In the genomic region with DNA sequence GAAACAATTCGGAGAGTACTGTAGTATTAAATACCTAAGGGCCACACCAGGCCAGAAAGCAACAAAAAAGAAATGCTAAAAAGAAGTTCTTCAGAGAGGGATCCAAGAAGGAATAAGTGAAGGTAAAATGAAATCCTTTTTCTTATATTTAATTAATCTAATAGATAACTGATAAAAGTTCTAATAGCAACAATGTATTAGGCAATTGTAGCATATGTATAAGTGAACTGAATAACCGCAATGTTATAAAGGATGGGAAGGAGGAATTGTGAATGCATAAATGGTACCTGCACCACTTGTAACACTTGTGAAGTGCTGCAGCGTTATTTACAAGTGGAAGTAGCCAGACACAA, we compare ENCODE assay signal across 10 cellular contexts. TPM values are rescaled to one million over a fixed set of nuclear protein-coding genes. Genes with fewer than 3 reads are reported as not detected.
A peak's percentile ranks its signal among the peaks of the same experiment; 100 is the strongest.
DNase-seq lines count a peak whose midpoint lies in the region; TF ChIP-seq lines count a peak whose summit lies in the region.
"Had no signal": no experiment of that assay in that cellular context is flagged by ENCODE, and none has a peak within 500 bp of the region (broad histone marks: within the 10 kb centered on the region; RNA-seq: fewer than 3 reads in every experiment).

No MANE protein-coding gene starts in this region.

- no peaks in the 10 kb centered on the region for H3K9me2 ChIP-seq in OCI-LY1 (ENCODE audit: low read depth, low read length)

- peak overlapping the region; percentile 82 for H3K4me3 Mint-ChIP-seq in activated T-cell treated with anti-CD3 and anti-CD28 coated beads, Interleukin-2, amount 50 U/mL, for 24 hours

- H3F3A ChIP-seq in OCI-LY1 (ENCODE audit: insufficient read depth, low read length) (no peaks in the 10 kb centered on the region; the same call in 1 of the 2 replicates), smooth muscle cell (ENCODE audit: low read depth) (no peaks in the 10 kb centered on the region)

- no peaks in the 10 kb centered on the region for H4K20me1 ChIP-seq in OCI-LY1 (ENCODE audit: insufficient read depth, low read length)
- H4K20me1 ChIP-seq in smooth muscle cell (ENCODE audit: low read depth): no peaks in the 10 kb centered on the region

- H3K36me3 ChIP-seq in OCI-LY1 (ENCODE audit: insufficient read depth, low read length) (no peaks in the 10 kb centered on the region), smooth muscle cell (ENCODE audit: low read depth) (no peaks in the 10 kb centered on the region)
- no peaks in the 10 kb centered on the region for H3K36me3 ChIP-seq in effector memory CD4-positive, alpha-beta T cell (ENCODE audit: control insufficient read depth, insufficient read depth, low read length)
- H3K36me3 ChIP-seq: BE2C, MG63 had no signal

- DNase-seq in activated T-cell treated with anti-CD3 and anti-CD28 coated beads, Interleukin-2, amount 50 U/mL, for 24 hours: no peak
- no peak for DNase-seq in activated T-cell treated with anti-CD3 and anti-CD28 coated beads, Interleukin-2, amount 50 U/mL, for 48 hours
- DNase-seq in effector memory CD4-positive, alpha-beta T cell: no peak
- DNase-seq in smooth muscle cell (lab: John Stamatoyannopoulos, UW; ENCODE audit: unreplicated experiment): no peak
- no peak for DNase-seq in NCI-H187 treated with DMSO at 0.1 percent for 48 hours (lab: John Stamatoyannopoulos, UW)
- DNase-seq in NCI-H526 treated with DMSO at 0.1 percent for 48 hours (lab: John Stamatoyannopoulos, UW): no peak
- no peak for DNase-seq in nucleus accumbens (lab: John Stamatoyannopoulos, UW)

- no peaks in the 10 kb centered on the region for H3K79me2 ChIP-seq in OCI-LY1 (ENCODE audit: insufficient read depth, low read length)
- no peaks in the 10 kb centered on the region for H3K79me2 ChIP-seq in smooth muscle cell (ENCODE audit: low read depth)

- H3K4me1 Mint-ChIP-seq in activated T-cell treated with anti-CD3 and anti-CD28 coated beads, Interleukin-2, amount 50 U/mL, for 24 hours (ENCODE audit: low read depth): peaks cover 51% of the 10 kb centered on the region

- H3K4me1 ChIP-seq in OCI-LY1 (ENCODE audit: insufficient read depth, low read length, severe bottlenecking): peaks cover 35% of the 10 kb centered on the region
- peaks cover 20% of the 10 kb centered on the region for H3K4me1 ChIP-seq in effector memory CD4-positive, alpha-beta T cell (ENCODE audit: control insufficient read depth, insufficient read depth, low read length, poor library complexity, severe bottlenecking)
- no peaks in the 10 kb centered on the region for H3K4me1 ChIP-seq in smooth muscle cell (ENCODE audit: low read depth)
- H3K4me1 ChIP-seq: BE2C had no signal

- peak overlapping the region; percentile 87 for H3K27ac Mint-ChIP-seq in activated T-cell treated with anti-CD3 and anti-CD28 coated beads, Interleukin-2, amount 50 U/mL, for 24 hours

- peak overlapping the region; percentile 92 for H3K27ac ChIP-seq in OCI-LY1 (ENCODE audit: low read depth, low read length, poor library complexity, severe bottlenecking)
- no peak overlapping the region for H3K27ac ChIP-seq in effector memory CD4-positive, alpha-beta T cell (ENCODE audit: insufficient read depth, low read length, poor library complexity, severe bottlenecking)
- H3K27ac ChIP-seq in smooth muscle cell (ENCODE audit: low read depth): no peak overlapping the region

- no peak overlapping the region; the same call in 1 of the 2 replicates for H2AFZ ChIP-seq in OCI-LY1 (ENCODE audit: low read length)
- H2AFZ ChIP-seq in smooth muscle cell (ENCODE audit: low read depth): no peak overlapping the region

- peaks cover 1% of the 10 kb centered on the region for H3K36me3 Mint-ChIP-seq in activated T-cell treated with anti-CD3 and anti-CD28 coated beads, Interleukin-2, amount 50 U/mL, for 24 hours (ENCODE audit: low read depth)

- H3K9ac ChIP-seq in OCI-LY1 (ENCODE audit: low read length) (peak overlapping the region; percentile 40; the same call in 1 of the 2 replicates), smooth muscle cell (ENCODE audit: low read depth) (no peak overlapping the region)

- peak overlapping the region; percentile 85 for H3K4me2 ChIP-seq in OCI-LY1 (ENCODE audit: low read length)
- peak overlapping the region; percentile 85 for H3K4me2 ChIP-seq in smooth muscle cell

- TF ChIP-seq CTCF in OCI-LY1 (IDR thresholded peaks at IDR 0.05; ENCODE audit: low read length) (no peak), smooth muscle cell (IDR thresholded peaks at IDR 0.05; ENCODE audit: borderline replicate concordance, insufficient read depth, poor library complexity, severe bottlenecking) (no peak)

- 45% methylated on average over 3 of the region's 3 CpGs for WGBS in smooth muscle cell (ENCODE audit: low lambda C conversion rate)

- peak overlapping the region; percentile 72 for H3K4me3 ChIP-seq in OCI-LY1 (ENCODE audit: low read depth, low read length, poor library complexity, severe bottlenecking)
- peak overlapping the region; percentile 67 for H3K4me3 ChIP-seq in effector memory CD4-positive, alpha-beta T cell (ENCODE audit: insufficient read depth, low read depth, low read length, poor library complexity, severe bottlenecking)
- H3K4me3 ChIP-seq in smooth muscle cell: no peak overlapping the region
- H3K4me3 ChIP-seq: MG63 had no signal

- no peaks in the 10 kb centered on the region for H3K9me3 Mint-ChIP-seq in activated T-cell treated with anti-CD3 and anti-CD28 coated beads, Interleukin-2, amount 50 U/mL, for 24 hours

- H3K27me3 ChIP-seq in OCI-LY1 (ENCODE audit: insufficient read depth, low read length) (no peaks in the 10 kb centered on the region), smooth muscle cell (ENCODE audit: low read depth) (no peaks in the 10 kb centered on the region)
- H3K27me3 ChIP-seq in effector memory CD4-positive, alpha-beta T cell (replicated peaks; ENCODE audit: control insufficient read depth, insufficient read depth, low read length, poor library complexity, severe bottlenecking): no peaks in the 10 kb centered on the region
- H3K27me3 ChIP-seq: BE2C, MG63 had no signal

- no peaks in the 10 kb centered on the region for H3K27me3 Mint-ChIP-seq in activated T-cell treated with anti-CD3 and anti-CD28 coated beads, Interleukin-2, amount 50 U/mL, for 24 hours

- H3K9me3 ChIP-seq in OCI-LY1 (ENCODE audit: low read length) (no peaks in the 10 kb centered on the region), smooth muscle cell (replicated peaks; ENCODE audit: low read depth) (no peaks in the 10 kb centered on the region)
- H3K9me3 ChIP-seq in effector memory CD4-positive, alpha-beta T cell (ENCODE audit: control insufficient read depth, low read length): no peaks in the 10 kb centered on the region
- H3K9me3 ChIP-seq: BE2C, MG63 had no signal

RNA-seq across cellular contexts. Expression of a gene that starts 21.8 kb away (rescaled TPM):
- total RNA-seq in smooth muscle cell: 7,008 and 8,051 TPM in 2 replicates
- 5,467 and 5,517 TPM in 2 replicates for polyA plus RNA-seq in smooth muscle cell

RNA-seq across cellular contexts. Expression of a gene that starts 43.7 kb away (rescaled TPM):
- 65.0 and 102 TPM in 2 replicates for total RNA-seq in smooth muscle cell
- 55.0 and 56.5 TPM in 2 replicates for polyA plus RNA-seq in smooth muscle cell

RNA-seq across cellular contexts. Expression of a gene that starts 46.4 kb away (rescaled TPM):
- 0.31 TPM in 1 of 2 replicates, not detected in the other for total RNA-seq in smooth muscle cell
- polyA plus RNA-seq in smooth muscle cell: 0.11 and 1.1 TPM in 2 replicates
